In genomic region chr22:31639640-31640039, GRCh38 we compare ENCODE assay signal across 16 cellular contexts. TPM values are rescaled to one million over a fixed set of nuclear protein-coding genes. Genes with fewer than 3 reads are reported as not detected.
DNase-seq lines count a peak whose midpoint lies in the region; ATAC-seq and TF ChIP-seq lines count a peak whose summit lies in the region.
"Had no signal": no experiment of that assay in that cellular context is flagged by ENCODE, and none has a peak within 500 bp of the region (broad histone marks: within the 10 kb centered on the region; RNA-seq: fewer than 3 reads in every experiment).

No MANE protein-coding gene starts in this region.

- H3K36me3 Mint-ChIP-seq in activated T-cell treated with anti-CD3 and anti-CD28 coated beads, Interleukin-2, amount 50 U/mL, for 4 hours (ENCODE audit: insufficient read depth) = peaks cover 8% of the 10 kb centered on the region
- H3K36me3 Mint-ChIP-seq in T-cell = peaks cover 9% of the 10 kb centered on the region

- H3K9me3 ChIP-seq in left lung = no peaks in the 10 kb centered on the region
- no peaks in the 10 kb centered on the region for H3K9me3 ChIP-seq in stomach
- no peaks in the 10 kb centered on the region for H3K9me3 ChIP-seq in prostate gland
- H3K9me3 ChIP-seq: psoas muscle, suprapubic skin had no signal

- H3K4me1 ChIP-seq in left lung (peaks cover 3 to 65% of the 10 kb centered on the region in 2 donors), stomach (peaks cover 31 to 65% (median 44%) of the 10 kb centered on the region in 4 donors), prostate gland (replicated peaks) (no peaks in the 10 kb centered on the region)

- peak; percentile 24 to 45 for ATAC-seq in activated T-cell treated with anti-CD3 and anti-CD28 coated beads, Interleukin-2, amount 50 U/mL, for 4 hours
- ATAC-seq in T-cell (replicated peaks in 1 of 4) (peak; percentile 35 to 68 (median 53)), left lung (peak; percentile 74), GM18907 (IDR thresholded peaks at IDR 0.05; ENCODE audit: unreplicated experiment) (no peak)
- ATAC-seq: left cardiac atrium, psoas muscle had no signal

- peaks cover 0 to 3% of the 10 kb centered on the region in 2 donors for H3K36me3 ChIP-seq in left lung
- peaks cover 0 to 22% (median 20%) of the 10 kb centered on the region in 4 donors for H3K36me3 ChIP-seq in stomach
- no peaks in the 10 kb centered on the region for H3K36me3 ChIP-seq in prostate gland

- POLR2A ChIA-PET in T-cell (lab: Charles Lee) = interaction anchor here (0.6 to 0.7 kb wide), 4 partner anchors 22 to 87 kb away, joined by 3 to 10 read pairs (median 4); partner anchors contain the start of gene PISD (in 1 of the 2)

- peaks cover 50% of the 10 kb centered on the region for H3K4me1 Mint-ChIP-seq in activated T-cell treated with anti-CD3 and anti-CD28 coated beads, Interleukin-2, amount 50 U/mL, for 4 hours (ENCODE audit: low read depth)
- peaks cover 32 to 42% (median 38%) of the 10 kb centered on the region in 3 donors for H3K4me1 Mint-ChIP-seq in T-cell

- H3K4me3 Mint-ChIP-seq in activated T-cell treated with anti-CD3 and anti-CD28 coated beads, Interleukin-2, amount 50 U/mL, for 4 hours = no peak overlapping the region
- H3K4me3 Mint-ChIP-seq in T-cell = peak overlapping the region in 1 of 3 donors; percentile 3

- CTCF ChIA-PET in T-cell (lab: Charles Lee) = interaction anchor here (0.6 to 0.7 kb wide), 3 partner anchors 17 to 311 kb away, joined by 6 to 12 read pairs (median 7); no protein-coding TSS in a partner anchor

- DNase-seq in activated T-cell treated with anti-CD3 and anti-CD28 coated beads, Interleukin-2, amount 50 U/mL, for 4 hours = no peak
- DNase-seq in activated T-cell treated with anti-CD3 and anti-CD28 coated beads, Interleukin-2, amount 50 U/mL, for 1 hour = no peak
- DNase-seq in T-cell = no peak
- DNase-seq in left lung = no peak
- peak; percentile 61 for DNase-seq in stomach
- DNase-seq in RKO (ENCODE audit: low spot score) = no peak
- no peak for DNase-seq in prostate gland (ENCODE audit: low spot score)
- DNase-seq: ACHN; cortex of kidney; DMS79; left cardiac atrium; NCI-H446; psoas muscle; stimulated activated CD4-positive, alpha-beta T cell treated with anti-CD3 and anti-CD28 coated beads, Interleukin-4, amount 100 ng/mL, for 24 hours had no signal

- H3K27ac ChIP-seq in left lung = peak overlapping the region in 1 of 2 donors; percentile 96
- peak overlapping the region; percentile 9 to 87 (median 76) for H3K27ac ChIP-seq in stomach
- H3K27ac ChIP-seq in prostate gland = no peak overlapping the region
- H3K27ac ChIP-seq: psoas muscle, suprapubic skin had no signal

- H3K27me3 ChIP-seq in left lung = no peaks in the 10 kb centered on the region
- H3K27me3 ChIP-seq in stomach = no peaks in the 10 kb centered on the region
- no peaks in the 10 kb centered on the region for H3K27me3 ChIP-seq in prostate gland (replicated peaks; ENCODE audit: insufficient read depth)
- H3K27me3 ChIP-seq: suprapubic skin had no signal

- H3K9me3 Mint-ChIP-seq in activated T-cell treated with anti-CD3 and anti-CD28 coated beads, Interleukin-2, amount 50 U/mL, for 4 hours = no peaks in the 10 kb centered on the region
- H3K9me3 Mint-ChIP-seq in T-cell = no peaks in the 10 kb centered on the region

- no peak for TF ChIP-seq POLR2A in stomach (IDR thresholded peaks at IDR 0.05)
- TF ChIP-seq POLR2A in prostate gland (IDR thresholded peaks at IDR 0.05) = no peak

- 36 to 68% (median 49%) methylated on average over 4 of the region's 4 CpGs for WGBS in stomach, 5 donors
- whole genome bisulfite sequencing in prostate gland = 59% methylated on average over 4 of the region's 4 CpGs

- no peak for TF ChIP-seq EP300 in stomach (IDR thresholded peaks at IDR 0.05)

- no peak overlapping the region for H3K4me3 ChIP-seq in left lung
- H3K4me3 ChIP-seq in stomach = no peak overlapping the region
- H3K4me3 ChIP-seq in prostate gland = no peak overlapping the region
- H3K4me3 ChIP-seq: psoas muscle, suprapubic skin had no signal

- TF ChIP-seq CTCF in left lung (IDR thresholded peaks at IDR 0.05) (no peak), stomach (IDR thresholded peaks at IDR 0.05) (no peak), prostate gland (IDR thresholded peaks at IDR 0.05) (no peak)

- intact Hi-C loops in left lung (cut with DNase I) = no loop called here
- intact Hi-C loops in stomach (cut with DNase I; ENCODE audit: low total_unique reads) = no loop called here
- intact Hi-C loops in prostate gland (cut with DNase I) = loop anchor here (10.0 kb wide), 1 partner anchor 195 kb away; no protein-coding TSS in a partner anchor

- H3K27ac Mint-ChIP-seq in T-cell = peak overlapping the region; percentile 75 to 86

- H3K27me3 Mint-ChIP-seq in activated T-cell treated with anti-CD3 and anti-CD28 coated beads, Interleukin-2, amount 50 U/mL, for 4 hours (ENCODE audit: low read depth) = no peaks in the 10 kb centered on the region
- no peaks in the 10 kb centered on the region for H3K27me3 Mint-ChIP-seq in T-cell

RNA-seq across cellular contexts. Expression of gene PISD, which starts 22.4 kb away (rescaled TPM):
- total RNA-seq in activated T-cell treated with anti-CD3 and anti-CD28 coated beads, Interleukin-2, amount 50 U/mL, for 4 hours = 100 to 1,000 TPM in 1 of 3 donors, 10 to 100 TPM in 2; 80.0 to 101 (median 81.2) TPM
- total RNA-seq in T-cell = 10 to 100 TPM; 35.0 to 44.2 (median 39.3) TPM
- 10 to 100 TPM; 32.3 to 60.5 TPM for total RNA-seq in left lung
- total RNA-seq in stomach = 10 to 100 TPM; 10.3 to 99.8 (median 56.2) TPM
- polyA plus RNA-seq in stomach = 10 to 100 TPM; 13.9 to 27.4 (median 16.8) TPM
- 10 to 100 TPM; 35.1 to 91.2 TPM for total RNA-seq in prostate gland

Comparison
In these comparisons a context has a peak if more than half of its experiments do, and no peak if none do; other contexts are left out.
1. H3K27ac ChIP-seq: peak in stomach (5 of 5); none in prostate gland (0 of 2).